5 cellular contexts compared by ENCODE assay signal in the genomic region with DNA sequence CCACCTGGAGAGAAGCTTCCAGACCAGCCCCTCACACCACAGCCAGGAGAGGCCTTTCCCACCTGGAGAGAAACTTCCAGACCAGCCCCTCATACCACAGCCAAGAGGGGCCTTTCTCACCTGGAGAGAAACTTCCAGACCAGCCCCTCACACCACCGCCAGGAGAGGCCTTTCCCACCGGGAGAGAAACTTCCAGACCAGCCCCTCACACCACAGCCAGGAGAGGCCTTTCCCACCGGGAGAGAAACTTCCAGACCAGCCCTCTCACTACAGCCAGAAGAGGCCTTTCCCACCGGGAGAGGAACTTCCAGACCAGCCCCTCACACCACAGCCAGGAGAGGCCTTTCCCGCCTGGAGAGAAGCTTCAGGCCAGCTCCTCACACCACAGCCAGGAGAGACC.
A peak's percentile ranks its signal among the peaks of the same experiment; 100 is the strongest.
DNase-seq lines count a peak whose midpoint lies in the region; TF ChIP-seq lines count a peak whose summit lies in the region.
"Not testable (repeated sequence)": the region's sequence is repeated elsewhere in the genome, so short reads cannot be mapped to it uniquely, and the experiment has no call there.

No MANE protein-coding gene starts in this region.

- peak overlapping the region; percentile 36 for H3K27ac ChIP-seq in BLaER1
- H3K27ac ChIP-seq in mesenchymal stem cell (ENCODE audit: low read length, poor library complexity, severe bottlenecking), result not testable (repeated sequence)
- peak overlapping the region; percentile 46 for H3K27ac ChIP-seq in osteoblast (ENCODE audit: low read depth, low read length)
- H3K27ac ChIP-seq in sigmoid colon, result peak overlapping the region in 2 of 4 donors; percentile 43 to 59

- peak overlapping the region; percentile 12 for H3K27ac Mint-ChIP-seq in chondrocyte (ENCODE audit: unreplicated experiment)

- not testable (repeated sequence) for H2BK12ac ChIP-seq in mesenchymal stem cell (ENCODE audit: low read length in 2 of 2)

- H3K4me3 Mint-ChIP-seq in chondrocyte (ENCODE audit: unreplicated experiment), result not testable (repeated sequence)

- H3K27me3 Mint-ChIP-seq in chondrocyte (ENCODE audit: low read depth), result not testable (repeated sequence)

- not testable (repeated sequence) for TF ChIP-seq CTCF in chondrocyte (IDR thresholded peaks at IDR 0.05); osteoblast (IDR thresholded peaks at IDR 0.05; ENCODE audit: extremely low read depth, low read depth, low read length); sigmoid colon (IDR thresholded peaks at IDR 0.05)

- H3K18ac ChIP-seq in mesenchymal stem cell (ENCODE audit: low read depth in 1 of 2, low read length in 2 of 2), result not testable (repeated sequence)

- H3K4me1 ChIP-seq in BLaER1, result peaks cover 36% of the 10 kb centered on the region
- not testable (repeated sequence) for H3K4me1 ChIP-seq in mesenchymal stem cell (ENCODE audit: control insufficient read depth, insufficient read depth, low read depth, low read length); osteoblast (ENCODE audit: insufficient read depth, low read length); sigmoid colon

- not testable (repeated sequence) for DNase-seq in chondrocyte (ENCODE audit: low spot score); mesenchymal stem cell; osteoblast (ENCODE audit: insufficient read length, low spot score, missing footprints)
- DNase-seq in sigmoid colon, result peak; percentile 22

- H3K4me3 ChIP-seq in BLaER1; mesenchymal stem cell (ENCODE audit: insufficient read depth in 1 of 2, low read depth in 1 of 2, low read length in 2 of 2); osteoblast (ENCODE audit: insufficient read depth, low read length); sigmoid colon: not testable (repeated sequence)

- H2AFZ ChIP-seq in mesenchymal stem cell (ENCODE audit: low read depth, low read length); osteoblast (ENCODE audit: low read length): not testable (repeated sequence)

- H2BK120ac ChIP-seq in mesenchymal stem cell (ENCODE audit: low read depth, low read length), result not testable (repeated sequence)

- intact Hi-C loops in sigmoid colon (cut with DNase I), result loop anchor here (2.0 to 10.0 kb wide), 2 partner anchors 101 to 757 kb away; a partner anchor contains a TSS

- H3K36me3 ChIP-seq in BLaER1, result peaks cover 84% of the 10 kb centered on the region
- H3K36me3 ChIP-seq in mesenchymal stem cell (ENCODE audit: control insufficient read depth in 1 of 2, insufficient read depth in 2 of 2, low read depth in 1 of 2, low read length in 2 of 2), result peaks cover 93 to 98% of the 10 kb centered on the region in 2 experiments
- H3K36me3 ChIP-seq in osteoblast (ENCODE audit: insufficient read depth, low read length), result peaks cover 68% of the 10 kb centered on the region
- peaks cover 25 to 55% (median 27%) of the 10 kb centered on the region in 4 donors for H3K36me3 ChIP-seq in sigmoid colon

- not testable (repeated sequence) for H4K91ac ChIP-seq in mesenchymal stem cell (ENCODE audit: low read length)

- peaks cover 16% of the 10 kb centered on the region for H3K79me2 ChIP-seq in osteoblast (ENCODE audit: insufficient read depth, low read length)

- H3K36me3 Mint-ChIP-seq in chondrocyte (ENCODE audit: low read depth), result peaks cover 37% of the 10 kb centered on the region

- WGBS in mesenchymal stem cell, result 95% methylated on average over 5 of the region's 5 CpGs
- 88 to 89% methylated on average over 5 of the region's 5 CpGs for WGBS in sigmoid colon, 2 donors

- TF ChIP-seq POLR2A in sigmoid colon (IDR thresholded peaks at IDR 0.05), result not testable (repeated sequence)

- H3K79me1 ChIP-seq in mesenchymal stem cell (replicated peaks; ENCODE audit: low read length, poor library complexity, severe bottlenecking), result peaks cover 32% of the 10 kb centered on the region

- H3K27me3 ChIP-seq in BLaER1; mesenchymal stem cell (ENCODE audit: control insufficient read depth in 1 of 2, insufficient read depth in 1 of 2, low read length in 2 of 2); osteoblast (ENCODE audit: insufficient read depth, low read length); sigmoid colon: not testable (repeated sequence)

- H3K14ac ChIP-seq in mesenchymal stem cell (ENCODE audit: low read length in 2 of 2), result not testable (repeated sequence)

- H3K4ac ChIP-seq in mesenchymal stem cell (ENCODE audit: low read depth in 1 of 2, low read length in 2 of 2), result not testable (repeated sequence)

- not testable (repeated sequence) for TF ChIP-seq EP300 in sigmoid colon (IDR thresholded peaks at IDR 0.05)

- peaks cover 15% of the 10 kb centered on the region for H4K20me1 ChIP-seq in BLaER1
- H4K20me1 ChIP-seq in osteoblast (ENCODE audit: insufficient read depth, low read length), result peaks cover 45% of the 10 kb centered on the region

- H2BK5ac ChIP-seq in mesenchymal stem cell (ENCODE audit: low read depth, low read length, poor library complexity, severe bottlenecking), result not testable (repeated sequence)

- not testable (repeated sequence) for H3K23ac ChIP-seq in mesenchymal stem cell (ENCODE audit: low read length in 2 of 2)

- H3K9ac ChIP-seq in BLaER1, result not testable (repeated sequence)
- peak overlapping the region; percentile 55 for H3K9ac ChIP-seq in mesenchymal stem cell (ENCODE audit: low read length)

- H2AK5ac ChIP-seq in mesenchymal stem cell (ENCODE audit: low read length, severe bottlenecking), result not testable (repeated sequence)

- H3K4me2 ChIP-seq in BLaER1; mesenchymal stem cell (ENCODE audit: low read length, poor library complexity, severe bottlenecking); osteoblast (ENCODE audit: insufficient read depth, low read length): not testable (repeated sequence)

- H2BK15ac ChIP-seq in mesenchymal stem cell (ENCODE audit: low read depth, poor library complexity, severe bottlenecking), result not testable (repeated sequence)

- not testable (repeated sequence) for H3K4me1 Mint-ChIP-seq in chondrocyte (ENCODE audit: low read depth)

- not testable (repeated sequence) for H3K9me3 ChIP-seq in BLaER1; mesenchymal stem cell (ENCODE audit: control insufficient read depth, low read length); osteoblast (ENCODE audit: low read depth, low read length); sigmoid colon

- not testable (repeated sequence) for H4K8ac ChIP-seq in mesenchymal stem cell (ENCODE audit: low read length)

- H3K9me3 Mint-ChIP-seq in chondrocyte (ENCODE audit: low read depth), result not testable (repeated sequence)
